Comparison of ENCODE assay signal across 22 cellular contexts in genomic region chr1:212430955-212431394, GRCh38. TPM values are rescaled to one million over a fixed set of nuclear protein-coding genes. Genes with fewer than 3 reads are reported as not detected.
DNase-seq lines count a peak whose midpoint lies in the region; ATAC-seq and TF ChIP-seq lines count a peak whose summit lies in the region.
"Had no signal": no experiment of that assay in that cellular context is flagged by ENCODE, and none has a peak within 500 bp of the region (broad histone marks: within the 10 kb centered on the region; RNA-seq: fewer than 3 reads in every experiment).

No MANE protein-coding gene starts in this region.

- H3K4me2 ChIP-seq in IMR-90 (ENCODE audit: low read depth, low read length) = peak overlapping the region; percentile 11

- DNase-seq in DMS53 (lab: John Stamatoyannopoulos, UW) (peak; percentile 38), IMR-90 (peak; percentile 53), brain microvascular endothelial cell (no peak), AG20443 (ENCODE audit: low spot score) (no peak), NCI-H2107 treated with DMSO at 0.1 percent for 48 hours (lab: John Stamatoyannopoulos, UW; ENCODE audit: unreplicated experiment) (no peak), cerebellum (ENCODE audit: low spot score) (no peak)
- DNase-seq: activated CD4-positive, alpha-beta T cell treated with anti-CD3 and anti-CD28 coated beads for 4 hours; activated CD8-positive, alpha-beta memory T cell treated with anti-CD3 and anti-CD28 coated beads, Interleukin-2, amount 50 U/mL, for 4 hours; activated gamma-delta T cell treated with Interleukin-2 at 50 U/mL for 16 hours; anterior cingulate cortex; foreskin keratinocyte; HFFc6; left ventricle myocardium superior; naive B cell; NCI-H1092; NCI-H2081 treated with DMSO at 0.1 percent for 48 hours; NCI-H774; stimulated activated CD4-positive, alpha-beta T cell treated with anti-CD3 and anti-CD28 coated beads, Interleukin-2, amount 100 ng/mL, for 48 hours; stomach had no signal

- TF ChIP-seq RAD21 in IMR-90 (IDR thresholded peaks at IDR 0.05; ENCODE audit: low read length) = no peak

- no peak overlapping the region for H4K8ac ChIP-seq in IMR-90 (ENCODE audit: low read depth in 2 of 2, low read length in 2 of 2)

- H3K14ac ChIP-seq in IMR-90 (replicated peaks; ENCODE audit: low read depth, low read length) = no peak overlapping the region

- H3K27me3 ChIP-seq in IMR-90 (ENCODE audit: control insufficient read depth, insufficient read depth, low read length) = peaks cover 4% of the 10 kb centered on the region; the same call in 1 of the 2 replicates
- H3K27me3 ChIP-seq in brain microvascular endothelial cell (replicated peaks) = no peaks in the 10 kb centered on the region
- no peaks in the 10 kb centered on the region for H3K27me3 ChIP-seq in mucosa of rectum (ENCODE audit: control insufficient read depth in 2 of 2, insufficient read depth in 2 of 2, low read length in 2 of 2)
- H3K27me3 ChIP-seq: foreskin keratinocyte, stomach, vagina had no signal

- no peak overlapping the region for H3K4ac ChIP-seq in IMR-90 (ENCODE audit: low read depth, low read length)

- H3K9me3 ChIP-seq in IMR-90 (ENCODE audit: control insufficient read depth, insufficient read depth, low read length) = no peaks in the 10 kb centered on the region
- H3K9me3 ChIP-seq in mucosa of rectum (ENCODE audit: control insufficient read depth in 2 of 2, low read length in 2 of 2) = no peaks in the 10 kb centered on the region
- H3K9me3 ChIP-seq: stomach, vagina had no signal

- no CpG with 5 or more reads among the region's 3 CpGs for WGBS in IMR-90 (ENCODE audit: extremely low coverage in 2 of 2, insufficient read length in 1 of 2), 2 experiments

- in situ Hi-C loops in IMR-90 (cut with MboI; ENCODE audit: low sequenced_read_pairs) = no loop called here
- in situ Hi-C loops in brain microvascular endothelial cell (cut with HindIII; ENCODE audit: low pct_ligation_motif_present, low sequenced_read_pairs) = no loop called here

- H4K20me1 ChIP-seq in IMR-90 (ENCODE audit: insufficient read depth, low read length) = peaks cover 12% of the 10 kb centered on the region; the same call in 1 of the 2 replicates

- H3K27ac ChIP-seq in IMR-90 (ENCODE audit: insufficient read depth, low read length) = peak overlapping the region; percentile 15; the same call in 1 of the 2 replicates
- H3K27ac ChIP-seq in brain microvascular endothelial cell = peak overlapping the region; percentile 29
- peak overlapping the region; percentile 51 to 60 for H3K27ac ChIP-seq in mucosa of rectum (ENCODE audit: low read depth in 2 of 2, low read length in 2 of 2)
- H3K27ac ChIP-seq: foreskin keratinocyte, stomach, vagina had no signal

- POLR2A ChIA-PET in IMR-90 (lab: Charles Lee; ENCODE audit: unreplicated experiment) = no interaction called here

- no peak overlapping the region for H3K4me3 ChIP-seq in IMR-90 (ENCODE audit: insufficient read depth, low read depth, low read length)
- no peak overlapping the region for H3K4me3 ChIP-seq in brain microvascular endothelial cell (ENCODE audit: low read depth, low read length)
- H3K4me3 ChIP-seq in mucosa of rectum (ENCODE audit: low read length in 2 of 2) = no peak overlapping the region
- H3K4me3 ChIP-seq: stomach, vagina had no signal

- H3K18ac ChIP-seq in IMR-90 (ENCODE audit: low read depth, low read length) = peak overlapping the region; percentile 54; the same call in 1 of the 2 replicates

- intact Hi-C loops in IMR-90 (cut with micrococcal nuclease) = no loop called here

- H3K9me1 ChIP-seq in IMR-90 (ENCODE audit: insufficient read depth, low read length) = 0 out of 2 replicates have a peak, but pooled peaks cover 3% of the 10 kb centered on the region

- peaks cover 13% of the 10 kb centered on the region; the same call in 1 of the 2 replicates for H3K4me1 ChIP-seq in IMR-90 (ENCODE audit: control insufficient read depth, insufficient read depth, low read length)
- H3K4me1 ChIP-seq in mucosa of rectum (ENCODE audit: control insufficient read depth in 2 of 2, insufficient read depth in 2 of 2, low read length in 2 of 2) = peaks cover 9 to 22% of the 10 kb centered on the region in 2 donors

- CTCF ChIA-PET in IMR-90 (lab: Yijun Ruan, JAX) = interaction anchor here (1.7 kb wide), 1 partner anchor 25 kb away, joined by 7 read pairs; no protein-coding TSS in a partner anchor

- ATAC-seq in IMR-90 (ENCODE audit: low read depth) = no peak
- ATAC-seq: foreskin keratinocyte, left ventricle myocardium superior, Panc1 had no signal

- H3K9ac ChIP-seq in IMR-90 (ENCODE audit: low read depth, low read length) = no peak overlapping the region
- peak overlapping the region in 1 of 2 donors; percentile 12 for H3K9ac ChIP-seq in mucosa of rectum (ENCODE audit: low read depth in 1 of 2, low read length in 2 of 2)

- H3K79me1 ChIP-seq in IMR-90 (ENCODE audit: low read depth in 1 of 2, low read length in 2 of 2) = peaks cover 13 to 31% of the 10 kb centered on the region in 2 experiments

- H2BK5ac ChIP-seq in IMR-90 (ENCODE audit: low read depth, low read length, poor library complexity, severe bottlenecking) = peak overlapping the region; percentile 1

- H2AK5ac ChIP-seq in IMR-90 (ENCODE audit: low read depth, low read length) = no peak overlapping the region

- no peak overlapping the region for H4K91ac ChIP-seq in IMR-90 (ENCODE audit: insufficient read depth, low read depth, low read length)

- H2BK15ac ChIP-seq in IMR-90 (ENCODE audit: low read depth, low read length) = no peak overlapping the region

- H4K5ac ChIP-seq in IMR-90 (ENCODE audit: low read depth, low read length) = no peak overlapping the region

- H2BK20ac ChIP-seq in IMR-90 (ENCODE audit: low read depth, low read length) = no peak overlapping the region

- H2AK9ac ChIP-seq in IMR-90 (replicated peaks; ENCODE audit: low read depth, low read length, poor library complexity) = no peak overlapping the region

- no peak for TF ChIP-seq POLR2A in IMR-90 (IDR thresholded peaks at IDR 0.05; ENCODE audit: low read depth, low read length)

- H2BK120ac ChIP-seq in IMR-90 (ENCODE audit: low read depth, low read length) = no peak overlapping the region

- H3K36me3 ChIP-seq in IMR-90 (ENCODE audit: control insufficient read depth, insufficient read depth, low read length) (no peaks in the 10 kb centered on the region), brain microvascular endothelial cell (replicated peaks) (no peaks in the 10 kb centered on the region), mucosa of rectum (ENCODE audit: control insufficient read depth in 2 of 2, insufficient read depth in 2 of 2, low read length in 2 of 2) (no peaks in the 10 kb centered on the region)
- H3K36me3 ChIP-seq: stomach, vagina had no signal

- H2AFZ ChIP-seq in IMR-90 (replicated peaks; ENCODE audit: low read length, poor library complexity) = no peak overlapping the region

- no TSS peak for BruUV-seq in IMR-90 (replicated peaks; lab: Mats Ljungman, UMichigan)

- no peak overlapping the region for H3K56ac ChIP-seq in IMR-90 (ENCODE audit: extremely low read depth, insufficient read depth, low read length)

- dilution Hi-C loops in IMR-90 (cut with HindIII; ENCODE audit: low sequenced_read_pairs, unreplicated experiment) = no loop called here

- TF ChIP-seq CTCF in IMR-90 (conservative IDR thresholded peaks at IDR 0.05; ENCODE audit: low read depth, low read length) = no peak
- no peak for TF ChIP-seq CTCF in brain microvascular endothelial cell (IDR thresholded peaks at IDR 0.05; ENCODE audit: low read depth, low read length, missing control alignments)

- no peak overlapping the region for H3K23ac ChIP-seq in IMR-90 (ENCODE audit: low read depth, low read length)

TF ChIP-seq in IMR-90, 13 proteins besides CTCF, POLR2A, EP300 and RAD21:
- TF ChIP-seq MAFK (IDR thresholded peaks at IDR 0.05; ENCODE audit: low read depth, low read length) (no peak), RFX5 (IDR thresholded peaks at IDR 0.05; ENCODE audit: low read depth, low read length) (no peak)

RNA-seq across cellular contexts. Expression of gene NENF, which starts 1.7 kb away (rescaled TPM):
- 15.0 and 16.0 TPM in 2 replicates for total RNA-seq in IMR-90 (2012; rRNA removed)
- 40.4 and 50.6 TPM in 2 replicates for polyA plus RNA-seq in IMR-90 (2012; rRNA removed)
- 42.0 and 55.1 TPM in 2 replicates for polyA plus RNA-seq in IMR-90 (2012; cell fraction: cytosol; rRNA removed)
- 11.2 and 13.0 TPM in 2 replicates for polyA plus RNA-seq in IMR-90 (2012; cell fraction: nucleus; rRNA removed; ENCODE audit: low replicate concordance)
- 9.5 TPM for total RNA-seq in cerebellum

RNA-seq across cellular contexts. Expression of gene PACC1, which starts 16.3 kb away (rescaled TPM):
- 8.6 and 10.6 TPM in 2 replicates for total RNA-seq in IMR-90 (2012; rRNA removed)
- 12.0 and 13.4 TPM in 2 replicates for polyA plus RNA-seq in IMR-90 (2012; rRNA removed)
- polyA plus RNA-seq in IMR-90 (2012; cell fraction: cytosol; rRNA removed) = 5.5 and 7.8 TPM in 2 replicates
- polyA plus RNA-seq in IMR-90 (2012; cell fraction: nucleus; rRNA removed; ENCODE audit: low replicate concordance) = 5.6 and 7.5 TPM in 2 replicates
- total RNA-seq in cerebellum = 17.2 TPM

Comparison
In these comparisons a context has a peak if more than half of its experiments do, and no peak if none do; other contexts are left out.
1. DNase-seq: peak in DMS53 (single experiment) and IMR-90 (single experiment); none in brain microvascular endothelial cell (single experiment), AG20443 (single experiment), NCI-H2107 treated with DMSO at 0.1 percent for 48 hours (single experiment) and cerebellum (single experiment).
2. Peak in every context shown above with its lines, with median percentiles within 50 percentile points of each other: H3K27ac ChIP-seq.